ENCODE assay signal across 8 cellular contexts in genomic region chr10:68720793-68721672, GRCh38. TPM values are rescaled to one million over a fixed set of nuclear protein-coding genes. Genes with fewer than 3 reads are reported as not detected.
DNase-seq lines count a peak whose midpoint lies in the region; ATAC-seq, FAIRE-seq and TF ChIP-seq lines count a peak whose summit lies in the region.

TSS of gene CCAR1 (plus strand) at chr10:68721239. CDS start at chr10:68722505, 1,266 bp downstream.

- H3K4me3 Mint-ChIP-seq in activated CD4-positive, alpha-beta memory T cell treated with anti-CD3 and anti-CD28 coated beads for 36 hours, result peak within 1 kb of the TSS; percentile 96

- WGBS in HepG2 (ENCODE audit: low lambda C conversion rate), result 9% methylated on average over 13 of the region's 72 CpGs

- in situ Hi-C loops in HepG2 (cut with HindIII; ENCODE audit: extremely low pct_ligation_motif_present, low pct_unique_long_range_greater_than_20kb), result no loop called here

- POLR2A ChIA-PET in activated CD4-positive, alpha-beta memory T cell treated with anti-CD3 and anti-CD28 coated beads for 36 hours (lab: Charles Lee), result interaction anchor here (0.6 to 1.1 kb wide), 4 partner anchors 13 to 235 kb away, joined by 3 to 6 read pairs (median 4); partner anchors contain the start of gene DDX21
- POLR2A ChIA-PET in HepG2 (lab: Yijun Ruan, JAX), result interaction anchor here (0.6 to 1.5 kb wide), 15 partner anchors 8 to 1511 kb away, joined by 3 to 9 read pairs (median 5); partner anchors contain the start of genes DDX21, DDX50, DNA2 and HNRNPH3

- H3K79me2 ChIP-seq in HepG2 (ENCODE audit: insufficient read depth, low read length), result peaks cover 19% of the 10 kb centered on the region

- H3K27ac Mint-ChIP-seq in activated CD4-positive, alpha-beta memory T cell treated with anti-CD3 and anti-CD28 coated beads for 36 hours, result peak within 1 kb of the TSS; percentile 96

- DNase-seq in CD1c-positive myeloid dendritic cell (ENCODE audit: extremely low spot score), result peak; percentile 99
- peak; percentile 92 for DNase-seq in NCI-H82 treated with DMSO at 0.1 percent for 48 hours (lab: John Stamatoyannopoulos, UW; ENCODE audit: unreplicated experiment)
- peak; percentile 98 for DNase-seq in activated CD4-positive, alpha-beta memory T cell treated with anti-CD3 and anti-CD28 coated beads for 36 hours
- DNase-seq in dermis microvascular lymphatic vessel endothelial cell (ENCODE audit: low read depth in 2 of 2), result peak; percentile 94 to 99
- peak; percentile 96 for DNase-seq in HepG2 (ENCODE audit: low spot score)
- DNase-seq in stimulated activated CD4-positive, alpha-beta T cell treated with anti-CD3 and anti-CD28 coated beads, Interleukin-4, amount 100 ng/mL, for 1 hour, result peak; percentile 97

- peak within 1 kb of the TSS; percentile 84 for H2AFZ ChIP-seq in HepG2 (ENCODE audit: low read length)

- TF ChIP-seq RAD21 in HepG2 (CRISPR knock-in tag; IDR thresholded peaks at IDR 0.05), result no peak

- H3K4me1 Mint-ChIP-seq in activated CD4-positive, alpha-beta memory T cell treated with anti-CD3 and anti-CD28 coated beads for 36 hours (ENCODE audit: low read depth), result peaks cover 10% of the 10 kb centered on the region

- H3K27ac ChIP-seq in HepG2 (ENCODE audit: extremely low read length, insufficient read depth, low read length), result peak within 1 kb of the TSS; percentile 94

- H3K9ac ChIP-seq in HepG2 (ENCODE audit: insufficient read depth, low read depth, low read length), result peak within 1 kb of the TSS; percentile 91

- FAIRE-seq in HepG2 (lab: Jason Lieb, UNC), result peak; percentile 91

- H3K27me3 ChIP-seq in HepG2 (ENCODE audit: control insufficient read depth in 1 of 2, insufficient read depth in 2 of 2, low read length in 2 of 2), result no peaks in the 10 kb centered on the region; a peak in 1 of 5 replicates

- CTCF ChIA-PET in activated CD4-positive, alpha-beta memory T cell treated with anti-CD3 and anti-CD28 coated beads for 36 hours (lab: Charles Lee), result interaction anchor here (0.6 to 1.0 kb wide), 3 partner anchors 13 to 170 kb away, joined by 3 to 4 read pairs (median 3); no protein-coding TSS in a partner anchor
- CTCF ChIA-PET in HepG2 (lab: Yijun Ruan, JAX; ENCODE audit: low intra/inter-chr PET ratio, low total read pairs), result no interaction called here

- H3K27me3 Mint-ChIP-seq in activated CD4-positive, alpha-beta memory T cell treated with anti-CD3 and anti-CD28 coated beads for 36 hours, result peaks cover 1% of the 10 kb centered on the region

- no peaks in the 10 kb centered on the region for H3K9me3 Mint-ChIP-seq in activated CD4-positive, alpha-beta memory T cell treated with anti-CD3 and anti-CD28 coated beads for 36 hours

- intact Hi-C loops in activated CD4-positive, alpha-beta memory T cell treated with anti-CD3 and anti-CD28 coated beads for 36 hours (cut with micrococcal nuclease), result loop anchor here (1.0 to 10.0 kb wide), 7 partner anchors 120 to 646 kb away; partner anchors contain the start of genes DDX50, DNA2, HERC4 and HNRNPH3
- intact Hi-C loops in HepG2 (cut with micrococcal nuclease; ENCODE audit: unreplicated experiment), result no loop called here

- BruUV-seq in HepG2 (replicated peaks; lab: Mats Ljungman, UMichigan), result TSS peak; percentile 85

- no peak for TF ChIP-seq CTCF in HepG2 (CRISPR knock-in tag; IDR thresholded peaks at IDR 0.05)

- H3K36me3 ChIP-seq in HepG2 (replicated peaks in 1 of 2; ENCODE audit: control insufficient read depth in 1 of 2, insufficient read depth in 2 of 2, low read length in 2 of 2), result peaks cover 2 to 15% of the 10 kb centered on the region in 2 experiments; a peak in 3 of 5 replicates

- peak; percentile 78 to 83 for TF ChIP-seq POLR2A in HepG2 (IDR thresholded peaks at IDR 0.05; ENCODE audit: insufficient read depth in 1 of 2, low read depth in 2 of 2, low read length in 2 of 2)

- TF ChIP-seq EP300 in HepG2 (IDR thresholded peaks at IDR 0.05; ENCODE audit: low read depth in 2 of 2, low read length in 2 of 2) (no peak), HepG2 (CRISPR knock-in tag; IDR thresholded peaks at IDR 0.05; ENCODE audit: borderline replicate concordance) (no peak)

- H3K36me3 Mint-ChIP-seq in activated CD4-positive, alpha-beta memory T cell treated with anti-CD3 and anti-CD28 coated beads for 36 hours, result peaks cover 18% of the 10 kb centered on the region

- H3K4me2 ChIP-seq in HepG2 (ENCODE audit: low read depth, low read length), result peak within 1 kb of the TSS; percentile 80

- ATAC-seq in GM19438 (IDR thresholded peaks at IDR 0.05; ENCODE audit: low read depth, unreplicated experiment), result peak; percentile 99
- peak; percentile 95 for ATAC-seq in HG03575 (IDR thresholded peaks at IDR 0.05; ENCODE audit: extremely low read depth, insufficient number of reproducible peaks, low FRiP score, unreplicated experiment)
- peak; percentile 98 for ATAC-seq in HepG2

- H4K20me1 ChIP-seq in HepG2 (ENCODE audit: insufficient read depth, low read length), result no peaks in the 10 kb centered on the region

- no peaks in the 10 kb centered on the region for H3K9me3 ChIP-seq in HepG2 (ENCODE audit: low read length)

- peaks cover 8% of the 10 kb centered on the region for H3K4me1 ChIP-seq in HepG2 (ENCODE audit: insufficient read depth, low read length)

- peak within 1 kb of the TSS; percentile 89 to 96 (median 93) for H3K4me3 ChIP-seq in HepG2 (replicated peaks in 1 of 3; ENCODE audit: insufficient read depth in 1 of 3, low read depth in 2 of 3, low read length in 3 of 3)

TF ChIP-seq in HepG2, 621 proteins besides CTCF, POLR2A, EP300 and RAD21 (continues in another document):
- no peak for TF ChIP-seq ZNF207 (IDR thresholded peaks at IDR 0.05; ENCODE audit: borderline replicate concordance)
- TF ChIP-seq PHF20 (CRISPR knock-in tag; IDR thresholded peaks at IDR 0.05), result peak; percentile 77
- no peak for TF ChIP-seq SUZ12 (IDR thresholded peaks at IDR 0.05; ENCODE audit: low read depth, low read length)
- TF ChIP-seq ZNF615 (CRISPR knock-in tag; IDR thresholded peaks at IDR 0.05; ENCODE audit: borderline replicate concordance), result no peak
- TF ChIP-seq THAP9 (CRISPR knock-in tag; IDR thresholded peaks at IDR 0.05; ENCODE audit: borderline replicate concordance), result peak; percentile 72; the same call in 1 of the 2 replicates
- TF ChIP-seq ZNF773 (CRISPR knock-in tag; IDR thresholded peaks at IDR 0.05; ENCODE audit: borderline replicate concordance), result peak; percentile 80; the same call in 1 of the 2 replicates
- TF ChIP-seq SATB2 (CRISPR knock-in tag; IDR thresholded peaks at IDR 0.05), result 0 out of 2 replicates have a peak, but pooled peaks have one; percentile 30

RNA-seq across cellular contexts. Expression of gene CCAR1, which starts in this region (rescaled TPM):
- 10 to 100 TPM; 72.7 to 74.4 TPM for total RNA-seq in activated CD4-positive, alpha-beta memory T cell treated with anti-CD3 and anti-CD28 coated beads for 36 hours
- total RNA-seq in dermis microvascular lymphatic vessel endothelial cell (20.7 and 32.7 TPM in 2 replicates), HepG2 (2016; rRNA removed; fragmentation: Illumina TruSeq; extraction: Trizol) (81.6 and 104 TPM in 2 replicates)
- total RNA-seq in HepG2 (2016; cell fraction: cytosol; rRNA removed; fragmentation: Illumina TruSeq; extraction: Trizol; ENCODE audit: low read depth), result 33.8 and 37.3 TPM in 2 replicates
- total RNA-seq in HepG2 (2016; cell fraction: insoluble cytoplasmic fraction; rRNA removed; fragmentation: Illumina TruSeq; extraction: Trizol), result 77.0 and 96.0 TPM in 2 replicates
- 31.6 and 34.4 TPM in 2 replicates for total RNA-seq in HepG2 (2016; cell fraction: membrane; rRNA removed; fragmentation: Illumina TruSeq; extraction: Trizol)
- 76.9 and 84.6 TPM in 2 replicates for total RNA-seq in HepG2 (2016; cell fraction: nucleus; rRNA removed; fragmentation: Illumina TruSeq; extraction: Trizol)
- 54.2 and 74.5 TPM in 2 replicates for polyA plus RNA-seq in HepG2 (2011; rRNA removed)
- polyA plus RNA-seq in HepG2 (2011; cell fraction: cytosol; rRNA removed), result 31.8 and 34.2 TPM in 2 replicates
- polyA plus RNA-seq in HepG2 (2011; cell fraction: nucleus; rRNA removed), result 59.5 and 83.3 TPM in 2 replicates
- polyA plus RNA-seq in HepG2 (2012), result 27.3 and 47.5 TPM in 2 replicates
- polyA plus RNA-seq in HepG2 (2016; cell fraction: cytosol; fragmentation: Illumina TruSeq; extraction: Trizol; ENCODE audit: low read depth), result 4.6 and 6.3 TPM in 2 replicates
- polyA plus RNA-seq in HepG2 (2016; cell fraction: insoluble cytoplasmic fraction; fragmentation: Illumina TruSeq; extraction: Trizol; ENCODE audit: low read depth), result 133 and 144 TPM in 2 replicates
- polyA plus RNA-seq in HepG2 (2016; cell fraction: membrane; fragmentation: Illumina TruSeq; extraction: Trizol; ENCODE audit: low read depth), result 11.6 and 13.0 TPM in 2 replicates
- 172 and 183 TPM in 2 replicates for polyA plus RNA-seq in HepG2 (2016; cell fraction: nucleus; fragmentation: Illumina TruSeq; extraction: Trizol; ENCODE audit: insufficient read depth, low read depth)
- polyA minus RNA-seq in HepG2 (2011; rRNA and poly(A)+ RNA removed; ENCODE audit: low replicate concordance), result 87.1 and 175 TPM in 2 replicates
- 16.8 and 18.1 TPM in 2 replicates for polyA minus RNA-seq in HepG2 (2011; cell fraction: cytosol; rRNA and poly(A)+ RNA removed)
- polyA minus RNA-seq in HepG2 (2011; cell fraction: nucleus; rRNA and poly(A)+ RNA removed), result 78.9 and 99.3 TPM in 2 replicates

Comparison
In these comparisons a context has a peak if more than half of its experiments do, and no peak if none do; other contexts are left out.
1. Peak in every context shown above with its lines: DNase-seq, ATAC-seq, H3K4me3 ChIP-seq and H3K27ac ChIP-seq.